Comparison of ENCODE assay signal across 1 cellular context in genomic region chr18:56650944-56651770, GRCh38.
A peak's percentile ranks its signal among the peaks of the same experiment; 100 is the strongest.
TF ChIP-seq lines count a peak whose summit lies in the region.

Gene WDR7 (plus strand): TSS chr18:56651359. CDS start chr18:56672516, 21,157 bp downstream.

TF ChIP-seq in K562, 482 proteins besides CTCF, POLR2A, EP300 and RAD21 (continued from another document):
- TF ChIP-seq YY1 (IDR thresholded peaks at IDR 0.05; ENCODE audit: borderline replicate concordance in 1 of 3, control insufficient read depth in 1 of 3, extremely low read depth in 1 of 3, insufficient read depth in 3 of 3, insufficient read length in 1 of 3, insufficient replicate concordance in 2 of 3, low read depth in 1 of 3, low read length in 2 of 3): peak; percentile 92 to 99 (median 98)
- TF ChIP-seq DIDO1 (tag; IDR thresholded peaks at IDR 0.05; ENCODE audit: low read depth): peak; percentile 51
- TF ChIP-seq EHMT2 (IDR thresholded peaks at IDR 0.05): peak; percentile 86
- peak; percentile 54 for TF ChIP-seq TBP (optimal IDR thresholded peaks at IDR 0.05; ENCODE audit: low read depth, low read length)
- peak; percentile 16; the same call in 1 of the 2 replicates for TF ChIP-seq TAF7 (tag; IDR thresholded peaks at IDR 0.05)
- peak; percentile 90 for TF ChIP-seq RBBP5 (IDR thresholded peaks at IDR 0.05; ENCODE audit: borderline replicate concordance, insufficient read depth, low read length, poor library complexity, severe bottlenecking)
- TF ChIP-seq KDM5B (IDR thresholded peaks at IDR 0.05; ENCODE audit: insufficient replicate concordance, low read depth, low read length): no peak
- TF ChIP-seq RCOR1 (IDR thresholded peaks at IDR 0.05; ENCODE audit: borderline replicate concordance in 1 of 2, low read depth in 2 of 2, low read length in 2 of 2): peak in 1 of 2 experiments; percentile 56; a peak in 1 of 4 replicates
- no peak for TF ChIP-seq CGGBP1 (CRISPR knock-in tag; IDR thresholded peaks at IDR 0.05)
- TF ChIP-seq MAFK (IDR thresholded peaks at IDR 0.05; ENCODE audit: low read length): no peak
- TF ChIP-seq FOXJ3 (CRISPR knock-in tag; IDR thresholded peaks at IDR 0.05): no peak
- 0 out of 2 replicates have a peak, but pooled peaks have one; percentile 69 for TF ChIP-seq LCOR (CRISPR knock-in tag; IDR thresholded peaks at IDR 0.05)
- peak; percentile 25; the same call in 1 of the 2 replicates for TF ChIP-seq RB1 (IDR thresholded peaks at IDR 0.05; ENCODE audit: low read depth)
- TF ChIP-seq E2F1 (CRISPR knock-in tag; IDR thresholded peaks at IDR 0.05): 0 out of 2 replicates have a peak, but pooled peaks have one; percentile 55
- TF ChIP-seq E2F8 (IDR thresholded peaks at IDR 0.05; ENCODE audit: low read depth, partially characterized antibody): peak; percentile 67
- no peak for TF ChIP-seq POLR3G (IDR thresholded peaks at IDR 0.05; ENCODE audit: extremely low read depth, insufficient read length, insufficient replicate concordance)
- TF ChIP-seq PKNOX1 (IDR thresholded peaks at IDR 0.05): peak; percentile 92
- TF ChIP-seq ETV5 (CRISPR knock-in tag; IDR thresholded peaks at IDR 0.05; ENCODE audit: low read depth): no peak
- peak; percentile 23; the same call in 1 of the 2 replicates for TF ChIP-seq ZNF76 (CRISPR knock-in tag; IDR thresholded peaks at IDR 0.05; ENCODE audit: borderline replicate concordance)
- 0 out of 2 replicates have a peak, but pooled peaks have one; percentile 26 for TF ChIP-seq THAP12 (CRISPR knock-in tag; IDR thresholded peaks at IDR 0.05)
- 0 out of 2 replicates have a peak, but pooled peaks have one; percentile 7 for TF ChIP-seq BCOR (IDR thresholded peaks at IDR 0.05)
- peak; percentile 76 for TF ChIP-seq SP1 (CRISPR knock-in tag; IDR thresholded peaks at IDR 0.05)
- peak; percentile 50 for TF ChIP-seq POLR2B (IDR thresholded peaks at IDR 0.05; ENCODE audit: low read depth, partially characterized antibody)
- TF ChIP-seq TRIM24 (IDR thresholded peaks at IDR 0.05): 0 out of 4 replicates have a peak, but pooled peaks of 1 of the 2 experiments have one; percentile 10
- TF ChIP-seq MBD2 (IDR thresholded peaks at IDR 0.05; ENCODE audit: borderline replicate concordance, low read depth): 0 out of 2 replicates have a peak, but pooled peaks have one; percentile 24
- no peak for TF ChIP-seq MEF2A (IDR thresholded peaks at IDR 0.05; ENCODE audit: control insufficient read depth, low read depth, low read length)
- no peak for TF ChIP-seq MAFG (tag; conservative IDR thresholded peaks at IDR 0.05)
- TF ChIP-seq SIN3A (IDR thresholded peaks at IDR 0.05; ENCODE audit: borderline replicate concordance in 2 of 2, control insufficient read depth in 1 of 2, low read depth in 2 of 2, low read length in 2 of 2): peak in 1 of 2 experiments; percentile 91; a peak in 3 of 4 replicates
- TF ChIP-seq ZNF644 (tag; IDR thresholded peaks at IDR 0.05; ENCODE audit: low read depth): no peak
- no peak for TF ChIP-seq HMG20A (CRISPR knock-in tag; conservative IDR thresholded peaks at IDR 0.05)
- peak; percentile 50; the same call in 1 of the 2 replicates for TF ChIP-seq TOE1 (IDR thresholded peaks at IDR 0.05; ENCODE audit: borderline replicate concordance)
- TF ChIP-seq TOE1 (CRISPR knock-in tag; IDR thresholded peaks at IDR 0.05; ENCODE audit: borderline replicate concordance, low read depth): no peak
- no peak for TF ChIP-seq ATF1 (CRISPR knock-in tag; IDR thresholded peaks at IDR 0.05)
- TF ChIP-seq ATF1 (tag; IDR thresholded peaks at IDR 0.05): peak; percentile 83
- TF ChIP-seq SREBF1 (IDR thresholded peaks at IDR 0.05; ENCODE audit: borderline replicate concordance, low read depth, low read length): no peak
